17 cellular contexts compared by ENCODE assay signal in genomic region chr17:60328679-60329078, GRCh38.
DNase-seq lines count a peak whose midpoint lies in the region; ATAC-seq, FAIRE-seq and TF ChIP-seq lines count a peak whose summit lies in the region.
"Had no signal": no experiment of that assay in that cellular context is flagged by ENCODE, and none has a peak within 500 bp of the region (broad histone marks: within the 10 kb centered on the region; RNA-seq: fewer than 3 reads in every experiment).

No MANE protein-coding gene starts in this region.

- H3K4me1 ChIP-seq in endodermal cell (ENCODE audit: control insufficient read depth, insufficient read depth, low read length): no peaks in the 10 kb centered on the region
- H3K4me1 ChIP-seq in suprapubic skin: peaks cover 6% of the 10 kb centered on the region

- ATAC-seq in GM18858 (IDR thresholded peaks at IDR 0.05; ENCODE audit: unreplicated experiment): no peak
- ATAC-seq: Right ventricle myocardium inferior, SK-N-SH treated with all-trans-retinoic acid at 6 μM for 48 hours had no signal

- H3K36me3 Mint-ChIP-seq in endodermal cell (ENCODE audit: low read depth) (peaks cover 13% of the 10 kb centered on the region), nephron progenitor cell (ENCODE audit: low read depth) (peaks cover 7% of the 10 kb centered on the region)

- no peak for TF ChIP-seq EP300 in suprapubic skin (IDR thresholded peaks at IDR 0.05)

- H3K9ac ChIP-seq in endodermal cell (ENCODE audit: extremely low read depth, low read length, poor library complexity, severe bottlenecking): no peak overlapping the region

- no peak overlapping the region for H3K4me3 Mint-ChIP-seq in endodermal cell
- no peak overlapping the region for H3K4me3 Mint-ChIP-seq in nephron progenitor cell
- H3K4me3 Mint-ChIP-seq: CD4-positive, CD25-positive, alpha-beta regulatory T cell had no signal

- H3K4me3 ChIP-seq in endodermal cell (ENCODE audit: low read length) (no peak overlapping the region), suprapubic skin (no peak overlapping the region)

- H3K27ac ChIP-seq in endodermal cell (ENCODE audit: low read depth, low read length) (no peak overlapping the region), suprapubic skin (no peak overlapping the region)

- H3K27me3 Mint-ChIP-seq in endodermal cell (ENCODE audit: insufficient read depth) (no peaks in the 10 kb centered on the region), nephron progenitor cell (ENCODE audit: low read depth, poor library complexity) (peaks cover 2% of the 10 kb centered on the region)
- H3K27me3 Mint-ChIP-seq: CD4-positive, CD25-positive, alpha-beta regulatory T cell had no signal

- no peak overlapping the region for H3K27ac Mint-ChIP-seq in endodermal cell
- H3K27ac Mint-ChIP-seq in nephron progenitor cell: peak overlapping the region; percentile 77

- peak; percentile 14 for DNase-seq in Ammon's horn (ENCODE audit: low spot score)
- no peak for DNase-seq in HTR-8/SVneo (ENCODE audit: insufficient read length, low spot score)
- DNase-seq in endodermal cell: peak; percentile 66
- no peak for DNase-seq in nephron progenitor cell
- DNase-seq in NCI-H2196 (lab: John Stamatoyannopoulos, UW; ENCODE audit: unreplicated experiment): no peak
- no peak for DNase-seq in suprapubic skin (ENCODE audit: low spot score in 2 of 2)
- DNase-seq: AML-193; Calu3; CD4-positive, CD25-positive, alpha-beta regulatory T cell; Karpas-422; MM.1S; NCI-H1105 treated with DMSO at 0.1 percent for 48 hours; NCI-H187 treated with DMSO at 0.1 percent for 48 hours; NCI-H526 had no signal

- peak; percentile 26 for FAIRE-seq in HTR-8/SVneo (lab: Jason Lieb, UNC)

- no peaks in the 10 kb centered on the region for H3K27me3 ChIP-seq in endodermal cell (ENCODE audit: control insufficient read depth, insufficient read depth, low read length, poor library complexity, severe bottlenecking)
- H3K27me3 ChIP-seq in suprapubic skin: no peaks in the 10 kb centered on the region

- H3K9me3 Mint-ChIP-seq in endodermal cell (no peaks in the 10 kb centered on the region), nephron progenitor cell (no peaks in the 10 kb centered on the region)
- H3K9me3 Mint-ChIP-seq: CD4-positive, CD25-positive, alpha-beta regulatory T cell had no signal

- H3K9me3 ChIP-seq in endodermal cell (ENCODE audit: control insufficient read depth, low read length) (peaks cover 7% of the 10 kb centered on the region), suprapubic skin (no peaks in the 10 kb centered on the region)

- 93 to 100% methylated on average over 3 to 7 of the region's 9 CpGs for WGBS in endodermal cell (ENCODE audit: insufficient coverage in 1 of 2, insufficient read length in 1 of 2), 2 experiments
- 51% methylated on average over 7 of the region's 9 CpGs for WGBS in suprapubic skin

- TF ChIP-seq POLR2A in suprapubic skin (IDR thresholded peaks at IDR 0.05): no peak

- peaks cover 6% of the 10 kb centered on the region for H3K4me1 Mint-ChIP-seq in endodermal cell
- peaks cover 23% of the 10 kb centered on the region for H3K4me1 Mint-ChIP-seq in nephron progenitor cell

- TF ChIP-seq CTCF in endodermal cell (conservative IDR thresholded peaks at IDR 0.05) (no peak), nephron progenitor cell (IDR thresholded peaks at IDR 0.05) (no peak), suprapubic skin (IDR thresholded peaks at IDR 0.05) (no peak)

- peaks cover 8% of the 10 kb centered on the region for H3K36me3 ChIP-seq in endodermal cell (ENCODE audit: control insufficient read depth, insufficient read depth, low read length)
- peaks cover 10% of the 10 kb centered on the region for H3K36me3 ChIP-seq in suprapubic skin

Comparison
In these comparisons a context has a peak if more than half of its experiments do, and no peak if none do; other contexts are left out.
1. DNase-seq: peak in Ammon's horn (single experiment) and endodermal cell (single experiment); none in HTR-8/SVneo (single experiment), nephron progenitor cell (single experiment), NCI-H2196 (single experiment) and suprapubic skin (0 of 2).